9 cellular contexts compared by ENCODE assay signal in genomic region chr18:58438161-58438983, GRCh38.
DNase-seq lines count a peak whose midpoint lies in the region; ATAC-seq and TF ChIP-seq lines count a peak whose summit lies in the region.
"Had no signal": no experiment of that assay in that cellular context is flagged by ENCODE, and none has a peak within 500 bp of the region (broad histone marks: within the 10 kb centered on the region; RNA-seq: fewer than 3 reads in every experiment).

No MANE protein-coding gene starts in this region.

- TF ChIP-seq CTCF in left lung (IDR thresholded peaks at IDR 0.05) (no peak), upper lobe of left lung (IDR thresholded peaks at IDR 0.05) (no peak)

- WGBS in upper lobe of left lung, 2 donors = 39 to 44% methylated on average over 6 of the region's 6 CpGs

- peak overlapping the region; percentile 77 for H3K4me3 Mint-ChIP-seq in activated T-cell treated with anti-CD3 and anti-CD28 coated beads, Interleukin-2, amount 50 U/mL, for 4 hours
- H3K4me3 Mint-ChIP-seq in activated T-helper 17 cell treated with anti-CD3 and anti-CD28 coated beads, Interleukin-2, amount 50 U/mL, for 72 hours = peak overlapping the region; percentile 88

- ATAC-seq in activated T-cell treated with anti-CD3 and anti-CD28 coated beads, Interleukin-2, amount 50 U/mL, for 4 hours = peak; percentile 43 to 59
- ATAC-seq in activated T-helper 17 cell treated with anti-CD3 and anti-CD28 coated beads, Interleukin-2, amount 50 U/mL, for 72 hours (replicated peaks) = peak; percentile 58
- ATAC-seq in left lung (peak; percentile 76), upper lobe of left lung (ENCODE audit: low FRiP score in 2 of 2) (peak; percentile 34 to 40), HG02571 (IDR thresholded peaks at IDR 0.05; ENCODE audit: unreplicated experiment) (no peak)

- H3K27ac ChIP-seq in left lung (peak overlapping the region in 1 of 2 donors; percentile 38), upper lobe of left lung (peak overlapping the region in 3 of 4 donors; percentile 23 to 61 (median 24))

- intact Hi-C loops in left lung (cut with DNase I) = no loop called here

- H3K9me3 ChIP-seq in left lung (no peaks in the 10 kb centered on the region), upper lobe of left lung (no peaks in the 10 kb centered on the region)

- no peaks in the 10 kb centered on the region for H3K27me3 ChIP-seq in left lung
- H3K27me3 ChIP-seq in upper lobe of left lung = no peaks in the 10 kb centered on the region

- H3K4me3 ChIP-seq in left lung (peak overlapping the region; percentile 6 to 13), upper lobe of left lung (peak overlapping the region; percentile 13 to 43 (median 30))

- no peak for TF ChIP-seq POLR2A in upper lobe of left lung (IDR thresholded peaks at IDR 0.05)

- TF ChIP-seq EP300 in upper lobe of left lung (IDR thresholded peaks at IDR 0.05) = no peak

- H3K36me3 Mint-ChIP-seq in activated T-cell treated with anti-CD3 and anti-CD28 coated beads, Interleukin-2, amount 50 U/mL, for 4 hours (ENCODE audit: insufficient read depth) = no peaks in the 10 kb centered on the region
- H3K36me3 Mint-ChIP-seq in activated T-helper 17 cell treated with anti-CD3 and anti-CD28 coated beads, Interleukin-2, amount 50 U/mL, for 72 hours (ENCODE audit: low read depth) = no peaks in the 10 kb centered on the region

- peak overlapping the region; percentile 92 for H3K27ac Mint-ChIP-seq in activated T-helper 17 cell treated with anti-CD3 and anti-CD28 coated beads, Interleukin-2, amount 50 U/mL, for 72 hours

- no peaks in the 10 kb centered on the region for H3K9me3 Mint-ChIP-seq in activated T-cell treated with anti-CD3 and anti-CD28 coated beads, Interleukin-2, amount 50 U/mL, for 4 hours
- no peaks in the 10 kb centered on the region for H3K9me3 Mint-ChIP-seq in activated T-helper 17 cell treated with anti-CD3 and anti-CD28 coated beads, Interleukin-2, amount 50 U/mL, for 72 hours

- peaks cover 6 to 7% of the 10 kb centered on the region in 2 donors for H3K4me1 ChIP-seq in left lung
- peaks cover 0 to 14% (median 6%) of the 10 kb centered on the region in 4 donors for H3K4me1 ChIP-seq in upper lobe of left lung

- H3K4me1 Mint-ChIP-seq in activated T-cell treated with anti-CD3 and anti-CD28 coated beads, Interleukin-2, amount 50 U/mL, for 4 hours (ENCODE audit: low read depth) = peaks cover 15% of the 10 kb centered on the region
- peaks cover 18% of the 10 kb centered on the region for H3K4me1 Mint-ChIP-seq in activated T-helper 17 cell treated with anti-CD3 and anti-CD28 coated beads, Interleukin-2, amount 50 U/mL, for 72 hours

- DNase-seq in activated T-cell treated with anti-CD3 and anti-CD28 coated beads, Interleukin-2, amount 50 U/mL, for 4 hours = no peak
- DNase-seq in activated T-cell treated with anti-CD3 and anti-CD28 coated beads, Interleukin-2, amount 50 U/mL, for 1 hour = no peak
- no peak for DNase-seq in left lung
- no peak for DNase-seq in upper lobe of left lung
- no peak for DNase-seq in NCI-H1436 treated with DMSO at 0.1 percent for 48 hours (lab: John Stamatoyannopoulos, UW)
- no peak for DNase-seq in KG1 (lab: John Stamatoyannopoulos, UW)
- DNase-seq: DMS153 had no signal

- no peaks in the 10 kb centered on the region for H3K36me3 ChIP-seq in left lung
- H3K36me3 ChIP-seq in upper lobe of left lung = no peaks in the 10 kb centered on the region

- no peaks in the 10 kb centered on the region for H3K27me3 Mint-ChIP-seq in activated T-cell treated with anti-CD3 and anti-CD28 coated beads, Interleukin-2, amount 50 U/mL, for 4 hours (ENCODE audit: low read depth)
- H3K27me3 Mint-ChIP-seq in activated T-helper 17 cell treated with anti-CD3 and anti-CD28 coated beads, Interleukin-2, amount 50 U/mL, for 72 hours = no peaks in the 10 kb centered on the region
